ENCODE assay signal across 13 cellular contexts in genomic region chr19:17997969-17998826, GRCh38. TPM values are rescaled to one million over a fixed set of nuclear protein-coding genes. Genes with fewer than 3 reads are reported as not detected.
DNase-seq lines count a peak whose midpoint lies in the region; ATAC-seq and TF ChIP-seq lines count a peak whose summit lies in the region.
"Had no signal": no experiment of that assay in that cellular context is flagged by ENCODE, and none has a peak within 500 bp of the region (broad histone marks: within the 10 kb centered on the region; RNA-seq: fewer than 3 reads in every experiment).

No MANE protein-coding gene starts in this region.

- intact Hi-C loops in heart right ventricle (cut with DNase I) = loop anchor here (1.0 to 10.0 kb wide), 9 partner anchors 51 to 141 kb away; partner anchors contain the start of genes RPL18A (in 3 of the 10) and SLC5A5 (in 1 of the 10)
- intact Hi-C loops in cardiac septum (cut with DNase I) = loop anchor here (2.0 kb wide), 2 partner anchors 51 to 139 kb away; partner anchors contain the start of gene RPL18A
- intact Hi-C loops in upper lobe of right lung (cut with DNase I) = loop anchor here (5.0 to 10.0 kb wide), 2 partner anchors 61 to 123 kb away; partner anchors contain the start of gene SLC5A5

- H3K9me3 ChIP-seq in heart right ventricle = no peaks in the 10 kb centered on the region
- H3K9me3 ChIP-seq in hepatocyte (ENCODE audit: low read depth) = no peaks in the 10 kb centered on the region
- H3K9me3 ChIP-seq in upper lobe of right lung = no peaks in the 10 kb centered on the region

- no peak overlapping the region for H2AFZ ChIP-seq in hepatocyte

- H3K79me2 ChIP-seq in hepatocyte = no peaks in the 10 kb centered on the region

- H3K36me3 ChIP-seq in heart right ventricle (no peaks in the 10 kb centered on the region), hepatocyte (replicated peaks; ENCODE audit: insufficient read depth, low read depth) (no peaks in the 10 kb centered on the region), upper lobe of right lung (no peaks in the 10 kb centered on the region)

- no peak for DNase-seq in heart right ventricle
- DNase-seq in cardiac septum (ENCODE audit: low spot score) = no peak
- DNase-seq in RPMI8226 = peak; percentile 67
- peak; percentile 8 for DNase-seq in hepatocyte (ENCODE audit: low spot score)
- peak; percentile 70 for DNase-seq in upper lobe of right lung
- no peak for DNase-seq in T-helper 1 cell
- DNase-seq in NCI-H2196 (lab: John Stamatoyannopoulos, UW; ENCODE audit: unreplicated experiment) = no peak
- DNase-seq in activated CD8-positive, alpha-beta memory T cell treated with anti-CD3 and anti-CD28 coated beads, Interleukin-2, amount 50 U/mL, for 4 hours = no peak
- DNase-seq: CD8-positive, alpha-beta memory T cell; nucleus accumbens; SHP77 treated with DMSO at 0.1 percent for 48 hours had no signal

- H3K4me3 ChIP-seq in heart right ventricle (no peak overlapping the region), hepatocyte (no peak overlapping the region), upper lobe of right lung (no peak overlapping the region)

- no peak overlapping the region for H3K4me2 ChIP-seq in hepatocyte

- TF ChIP-seq CTCF in heart right ventricle (IDR thresholded peaks at IDR 0.05) (peak in 5 of 9 donors; percentile 12 to 37 (median 23)), hepatocyte (IDR thresholded peaks at IDR 0.05; ENCODE audit: poor library complexity) (peak; percentile 16), upper lobe of right lung (IDR thresholded peaks at IDR 0.05) (no peak)

- H3K4me1 ChIP-seq in heart right ventricle (peaks cover 0 to 29% (median 15%) of the 10 kb centered on the region in 9 donors), hepatocyte (ENCODE audit: insufficient read depth) (peaks cover 3% of the 10 kb centered on the region), upper lobe of right lung (peaks cover 19% of the 10 kb centered on the region)

- 47 to 57% methylated on average over 41 of the region's 41 CpGs for WGBS in heart right ventricle, 2 donors
- 71% methylated on average over 27 of the region's 41 CpGs for WGBS in hepatocyte (ENCODE audit: low lambda C conversion rate, missing lambda C conversion rate)

- no peaks in the 10 kb centered on the region for H3K9me2 ChIP-seq in hepatocyte (replicated peaks; ENCODE audit: insufficient read depth)

- ATAC-seq in heart right ventricle (peak in 1 of 8 donors; percentile 17), upper lobe of right lung (peak; percentile 3)
- ATAC-seq: activated T-helper 17 cell treated with anti-CD3 and anti-CD28 coated beads, Interleukin-2, amount 50 U/mL, for 72 hours had no signal

- H3K27ac ChIP-seq in heart right ventricle (no peak overlapping the region), hepatocyte (no peak overlapping the region), upper lobe of right lung (no peak overlapping the region)

- H3K27me3 ChIP-seq in heart right ventricle = peaks cover 0 to 21% (median 0%) of the 10 kb centered on the region in 7 donors
- no peaks in the 10 kb centered on the region for H3K27me3 ChIP-seq in hepatocyte
- H3K27me3 ChIP-seq in upper lobe of right lung = no peaks in the 10 kb centered on the region

- no peaks in the 10 kb centered on the region for H4K20me1 ChIP-seq in hepatocyte (ENCODE audit: insufficient read depth, poor library complexity, severe bottlenecking)

RNA-seq across cellular contexts. Expression of gene ARRDC2, which starts 9.8 kb away (rescaled TPM):
- total RNA-seq in heart right ventricle = 10 to 100 TPM in 5 of 10 donors, 1 to 10 TPM in 5; 4.8 to 22.4 (median 10.0) TPM
- polyA plus RNA-seq in heart right ventricle = 10 to 100 TPM; 19.3 to 45.5 TPM
- 9.2 TPM for total RNA-seq in cardiac septum
- total RNA-seq in hepatocyte = 4.5 and 5.5 TPM in 2 replicates
- 3.9 and 7.4 TPM in 2 replicates for polyA plus RNA-seq in hepatocyte
- total RNA-seq in upper lobe of right lung = 82.7 TPM

RNA-seq across cellular contexts. Expression of gene KCNN1, which starts 31.3 kb away (rescaled TPM):
- total RNA-seq in heart right ventricle = under 1 TPM in 1 of 10 donors, not detected in 9; 0.72 TPM
- polyA plus RNA-seq in heart right ventricle = not detected
- 0.19 TPM for total RNA-seq in cardiac septum
- total RNA-seq in hepatocyte = 2.4 and 3.3 TPM in 2 replicates
- polyA plus RNA-seq in hepatocyte = 3.2 and 3.3 TPM in 2 replicates
- not detected for total RNA-seq in upper lobe of right lung
- polyA plus RNA-seq: CD8-positive, alpha-beta memory T cell; fibroblast of lung had no signal

Comparison
In these comparisons a context has a peak if more than half of its experiments do, and no peak if none do; other contexts are left out.
1. DNase-seq: peak in RPMI8226 (single experiment), hepatocyte (single experiment) and upper lobe of right lung (single experiment); none in heart right ventricle (0 of 2), cardiac septum (single experiment), T-helper 1 cell (0 of 5), NCI-H2196 (single experiment) and activated CD8-positive, alpha-beta memory T cell treated with anti-CD3 and anti-CD28 coated beads, Interleukin-2, amount 50 U/mL, for 4 hours (single experiment).